ENCODE assay signal across 1 cellular context in genomic region chr19:12841094-12841493, GRCh38.
TF ChIP-seq lines count a peak whose summit lies in the region.

No MANE protein-coding gene starts in this region.

TF ChIP-seq in endothelial cell of umbilical vein, 7 proteins besides CTCF, POLR2A, EP300 and RAD21:
- TF ChIP-seq MYC (IDR thresholded peaks at IDR 0.05; ENCODE audit: low read depth, low read length) (no peak), EZH2 (IDR thresholded peaks at IDR 0.05; ENCODE audit: borderline replicate concordance, low read depth, low read length, severe bottlenecking) (no peak), MAX (IDR thresholded peaks at IDR 0.05; ENCODE audit: insufficient read depth, insufficient read length) (no peak), FOS (IDR thresholded peaks at IDR 0.05; ENCODE audit: borderline replicate concordance, insufficient read depth, low read length) (no peak), GATA2 (IDR thresholded peaks at IDR 0.05; ENCODE audit: insufficient read depth, insufficient read length, low read depth, low read length) (no peak), POLR2AphosphoS5 (IDR thresholded peaks at IDR 0.05; ENCODE audit: insufficient read depth, low read depth, low read length) (no peak), JUN (IDR thresholded peaks at IDR 0.05; ENCODE audit: borderline replicate concordance, insufficient read depth, insufficient read length, low read depth) (no peak)
